ENCODE assay signal across 9 cellular contexts in genomic region chr6:89313006-89313405, GRCh38. TPM values are rescaled to one million over a fixed set of nuclear protein-coding genes. Genes with fewer than 3 reads are reported as not detected.
DNase-seq lines count a peak whose midpoint lies in the region; ATAC-seq and TF ChIP-seq lines count a peak whose summit lies in the region.
"Had no signal": no experiment of that assay in that cellular context is flagged by ENCODE, and none has a peak within 500 bp of the region (broad histone marks: within the 10 kb centered on the region; RNA-seq: fewer than 3 reads in every experiment).

No MANE protein-coding gene starts in this region.

- H3K4me3 Mint-ChIP-seq in CD8-positive, alpha-beta T cell: no peak overlapping the region

- no peaks in the 10 kb centered on the region for H3K9me3 Mint-ChIP-seq in CD8-positive, alpha-beta T cell

- H3K4me1 Mint-ChIP-seq in CD8-positive, alpha-beta T cell (ENCODE audit: low read depth): no peaks in the 10 kb centered on the region

- intact Hi-C loops in sciatic nerve (cut with DNase I): no loop called here
- intact Hi-C loops in CD8-positive, alpha-beta T cell (cut with DNase I, micrococcal nuclease): no loop called here

- peak; percentile 74 for ATAC-seq in sciatic nerve
- no peak for ATAC-seq in CD8-positive, alpha-beta T cell

- H3K36me3 ChIP-seq in SK-N-MC (ENCODE audit: insufficient read depth, low read length): no peaks in the 10 kb centered on the region
- no peaks in the 10 kb centered on the region for H3K36me3 ChIP-seq in CD8-positive, alpha-beta T cell (ENCODE audit: insufficient read depth, low read length)

- no peaks in the 10 kb centered on the region for H3K27me3 ChIP-seq in CD8-positive, alpha-beta T cell (ENCODE audit: insufficient read depth, low read length)

- no peaks in the 10 kb centered on the region for H3K9me3 ChIP-seq in SK-N-MC (ENCODE audit: low read depth, low read length)
- H3K9me3 ChIP-seq in CD8-positive, alpha-beta T cell (ENCODE audit: low read length): no peaks in the 10 kb centered on the region

- no peaks in the 10 kb centered on the region for H3K27me3 Mint-ChIP-seq in CD8-positive, alpha-beta T cell (ENCODE audit: low read depth)

- CTCF ChIA-PET in CD8-positive, alpha-beta T cell (lab: Charles Lee): no interaction called here

- peaks cover 20% of the 10 kb centered on the region for H3K36me3 Mint-ChIP-seq in CD8-positive, alpha-beta T cell

- POLR2A ChIA-PET in CD8-positive, alpha-beta T cell (lab: Charles Lee): no interaction called here

- no peak overlapping the region for H3K27ac Mint-ChIP-seq in CD8-positive, alpha-beta T cell

- H3K4me3 ChIP-seq in SK-N-MC (peak overlapping the region; percentile 37), foreskin fibroblast (ENCODE audit: low read depth in 1 of 2, low read length in 2 of 2) (no peak overlapping the region)
- H3K4me3 ChIP-seq in CD8-positive, alpha-beta T cell (ENCODE audit: low read depth, low read length): no peak overlapping the region

- DNase-seq in EL: peak; percentile 93
- peak; percentile 77 for DNase-seq in SK-N-MC (ENCODE audit: low read depth, low spot score)
- DNase-seq in foreskin fibroblast: peak; percentile 92 to 96
- DNase-seq in sciatic nerve (ENCODE audit: low spot score): no peak
- DNase-seq in CD8-positive, alpha-beta T cell: no peak
- no peak for DNase-seq in NCI-H2196 (lab: John Stamatoyannopoulos, UW; ENCODE audit: unreplicated experiment)
- DNase-seq in activated naive CD4-positive, alpha-beta T cell treated with Interleukin-2 at 50 U/mL for 16 hours: no peak
- no peak for DNase-seq in NCI-H1417 treated with DMSO at 0.1 percent for 48 hours (lab: John Stamatoyannopoulos, UW)
- DNase-seq: activated T-cell treated with anti-CD3 and anti-CD28 coated beads, Interleukin-2, amount 50 U/mL, for 1 hour had no signal

- H3K9ac ChIP-seq in SK-N-MC (ENCODE audit: insufficient read length): no peak overlapping the region

- H3K4me1 ChIP-seq in CD8-positive, alpha-beta T cell (ENCODE audit: insufficient read depth, low read length): no peaks in the 10 kb centered on the region

- TF ChIP-seq CTCF in foreskin fibroblast (IDR thresholded peaks at IDR 0.05; ENCODE audit: low read depth, low read length): no peak
- TF ChIP-seq CTCF in CD8-positive, alpha-beta T cell (IDR thresholded peaks at IDR 0.05): no peak

- peak overlapping the region; percentile 86 for H3K27ac ChIP-seq in SK-N-MC
- H3K27ac ChIP-seq in CD8-positive, alpha-beta T cell (ENCODE audit: low read depth, low read length): no peak overlapping the region

RNA-seq across cellular contexts. Expression of gene GABRR2, which starts 2.1 kb away (rescaled TPM):
- 1.7 TPM for total RNA-seq in sciatic nerve
- under 1 TPM; 0.43 to 0.64 TPM for total RNA-seq in CD8-positive, alpha-beta T cell

RNA-seq across cellular contexts. Expression of gene UBE2J1, which starts 39.5 kb away (rescaled TPM):
- 32.9 TPM for total RNA-seq in sciatic nerve
- total RNA-seq in CD8-positive, alpha-beta T cell: 10 to 100 TPM; 34.1 to 37.5 TPM

Comparison
In these comparisons a context has a peak if more than half of its experiments do, and no peak if none do; other contexts are left out.
1. DNase-seq: peak in EL (single experiment), SK-N-MC (single experiment) and foreskin fibroblast (2 of 2); none in sciatic nerve (single experiment), CD8-positive, alpha-beta T cell (0 of 7), NCI-H2196 (single experiment), activated naive CD4-positive, alpha-beta T cell treated with Interleukin-2 at 50 U/mL for 16 hours (single experiment) and NCI-H1417 treated with DMSO at 0.1 percent for 48 hours (single experiment).